In the genomic region with DNA sequence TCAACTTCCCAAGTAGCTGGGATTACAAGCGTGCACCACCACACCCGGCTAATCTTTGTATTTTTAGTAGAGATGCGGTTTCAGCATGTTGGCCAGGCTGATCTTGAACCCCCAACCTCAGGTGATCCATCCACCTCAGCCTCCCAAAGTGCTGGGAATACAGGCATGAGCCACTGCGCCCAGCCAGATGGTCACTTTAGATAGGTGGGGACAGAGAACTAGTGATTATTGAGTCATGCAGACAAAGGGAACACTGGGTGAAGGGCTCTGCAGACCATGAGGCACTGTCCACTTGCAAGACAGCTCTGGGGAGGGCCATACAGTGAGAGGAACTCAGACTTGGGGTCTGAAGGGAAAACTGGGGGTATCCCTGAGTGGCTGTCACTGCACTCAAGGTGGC, we compare ENCODE assay signal across 21 cellular contexts. TPM values are rescaled to one million over a fixed set of nuclear protein-coding genes. Genes with fewer than 3 reads are reported as not detected.
"Had no signal": no experiment of that assay in that cellular context is flagged by ENCODE, and none has a peak within 500 bp of the region (broad histone marks: within the 10 kb centered on the region; RNA-seq: fewer than 3 reads in every experiment).

No MANE protein-coding gene starts in this region.

- ATAC-seq: left lobe of liver, psoas muscle, right lobe of liver had no signal

- H3K4me1 Mint-ChIP-seq: central memory CD8-positive, alpha-beta T cell had no signal

- DNase-seq: activated CD4-positive, alpha-beta T cell treated with anti-CD3 and anti-CD28 coated beads, Interleukin-2, amount 10 ng/mL, durations not matched to agents 7 days and 5 days; activated effector memory CD4-positive, alpha-beta T cell treated with Interleukin-2 at 50 U/mL for 16 hours; activated naive CD8-positive, alpha-beta T cell treated with anti-CD3 and anti-CD28 coated beads, Interleukin-2, amount 10 ng/mL, durations not matched to agents 7 days and 5 days; activated T-cell treated with anti-CD3 and anti-CD28 coated beads, Interleukin-2, amount 50 U/mL, for 1 hour; anterior cingulate cortex; cortex of kidney; effector CD4-positive, alpha-beta T cell; esophagus squamous epithelium; hippocampal formation; midbrain; psoas muscle; right lobe of liver; stimulated activated CD4-positive, alpha-beta T cell treated with anti-CD3 and anti-CD28 coated beads, Interleukin-4, amount 100 ng/mL, for 4 hours; stimulated activated CD8-positive, alpha-beta memory T cell treated with anti-CD3 and anti-CD28 coated beads, Interleukin-4, amount 100 ng/mL, for 48 hours; stimulated activated naive CD8-positive, alpha-beta T cell treated with anti-CD3 and anti-CD28 coated beads, Interleukin-15, Interleukin-2, amounts not matched to agents 100 U/mL and 50 U/mL, for 24 hours; transverse colon had no signal

- H3K36me3 Mint-ChIP-seq: activated naive CD8-positive, alpha-beta T cell treated with anti-CD3 and anti-CD28 coated beads, Interleukin-2, amount 10 ng/mL, durations not matched to agents 7 days and 5 days had no signal

- H3K27me3 Mint-ChIP-seq: activated CD4-positive, alpha-beta T cell treated with anti-CD3 and anti-CD28 coated beads, Interleukin-2, amount 10 ng/mL, durations not matched to agents 7 days and 5 days; activated naive CD8-positive, alpha-beta T cell treated with anti-CD3 and anti-CD28 coated beads, Interleukin-2, amount 10 ng/mL, durations not matched to agents 7 days and 5 days; central memory CD8-positive, alpha-beta T cell had no signal

- H3K9me3 Mint-ChIP-seq: activated CD4-positive, alpha-beta T cell treated with anti-CD3 and anti-CD28 coated beads, Interleukin-2, amount 10 ng/mL, durations not matched to agents 7 days and 5 days; activated naive CD8-positive, alpha-beta T cell treated with anti-CD3 and anti-CD28 coated beads, Interleukin-2, amount 10 ng/mL, durations not matched to agents 7 days and 5 days; central memory CD8-positive, alpha-beta T cell had no signal

- H3K4me3 Mint-ChIP-seq: activated naive CD8-positive, alpha-beta T cell treated with anti-CD3 and anti-CD28 coated beads, Interleukin-2, amount 10 ng/mL, durations not matched to agents 7 days and 5 days; central memory CD8-positive, alpha-beta T cell had no signal

RNA-seq across cellular contexts. Expression of gene POMC, which starts 58.4 kb away (rescaled TPM):
- total RNA-seq: fibroblast of villous mesenchyme, myocyte, smooth muscle cell had no signal
